22 cellular contexts compared by ENCODE assay signal in the genomic region with DNA sequence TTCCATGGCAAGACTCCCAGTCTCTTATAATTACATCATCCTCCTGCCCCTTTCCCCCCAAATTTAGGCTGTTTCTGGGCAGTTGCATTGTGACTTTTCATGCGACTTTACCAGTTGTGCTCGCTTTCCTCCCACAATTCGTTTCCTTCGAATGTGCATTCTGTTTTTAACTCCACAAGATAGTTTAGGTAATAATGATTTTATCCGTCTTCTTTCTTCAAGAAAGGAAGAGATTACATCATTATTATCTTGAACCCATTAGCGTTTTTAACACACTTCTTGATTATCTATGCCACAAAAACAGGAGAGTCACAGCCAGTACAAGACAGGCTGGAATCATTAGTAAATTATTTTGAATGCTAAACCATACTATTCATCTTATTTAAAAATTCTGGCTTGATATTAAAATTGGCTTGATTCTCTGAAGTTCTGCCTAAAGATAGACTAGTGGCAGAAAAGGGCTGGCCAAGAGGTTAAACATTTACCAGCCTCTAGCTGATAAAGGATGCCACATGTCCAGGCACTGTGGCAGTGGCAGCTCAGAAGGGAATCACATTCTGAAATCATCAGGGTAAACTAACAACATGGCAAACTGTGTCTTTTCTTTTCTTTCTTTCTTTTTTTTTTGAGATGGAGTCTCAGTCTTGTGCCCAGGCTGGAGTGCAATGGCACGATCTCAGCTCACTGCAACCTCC.
"Had no signal": no experiment of that assay in that cellular context is flagged by ENCODE, and none has a peak within 500 bp of the region (broad histone marks: within the 10 kb centered on the region; RNA-seq: fewer than 3 reads in every experiment).

No MANE protein-coding gene starts in this region.

- H3K4me3 ChIP-seq: MG63, SJSA1, SK-N-MC had no signal

- H3K36me3 ChIP-seq: MG63, SJSA1 had no signal

- DNase-seq: IMR-90, Karpas-422, KG1, MG63, NCI-H1092 treated with DMSO at 0.1 percent for 48 hours, NCI-H1436, NCI-H1694, NCI-H1930, NCI-H2081, NCI-H2107, NCI-H2227 treated with DMSO at 0.1 percent for 48 hours, NCI-H446, NCI-H510A, NCI-H524 treated with DMSO at 0.1 percent for 48 hours, NCI-H69, NCI-H774, Right ventricle myocardium superior, RPMI8226, SIG-M5 had no signal

- H3K4me1 ChIP-seq: SJSA1 had no signal

- FAIRE-seq: RCC 7860 had no signal

- H3K27me3 ChIP-seq: MG63, SJSA1 had no signal

- H3K27ac ChIP-seq: SJSA1, SK-N-MC had no signal

- H3K9me3 ChIP-seq: MG63, SJSA1 had no signal
